38 cellular contexts compared by ENCODE assay signal in the genomic region with DNA sequence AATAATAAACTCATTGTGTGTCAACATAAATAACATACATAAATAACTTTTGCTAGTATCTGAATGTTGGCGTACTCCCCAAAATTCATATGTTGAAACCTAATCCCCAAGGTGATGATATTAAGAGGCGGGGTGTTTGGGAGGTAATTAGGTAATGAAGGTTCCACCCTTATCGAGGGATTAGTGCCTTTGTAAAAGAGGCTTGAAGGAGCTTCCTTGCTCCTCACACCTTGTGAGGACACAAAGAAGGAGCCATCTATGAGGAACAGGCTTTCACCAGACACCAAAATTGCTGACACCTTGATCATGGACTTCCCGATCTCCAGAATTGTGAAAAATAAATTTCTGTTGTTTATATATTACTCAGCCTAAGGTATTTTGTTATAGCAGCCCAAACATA. TPM values are rescaled to one million over a fixed set of nuclear protein-coding genes. Genes with fewer than 3 reads are reported as not detected.
"Had no signal": no experiment of that assay in that cellular context is flagged by ENCODE, and none has a peak within 500 bp of the region (broad histone marks: within the 10 kb centered on the region; RNA-seq: fewer than 3 reads in every experiment).

No MANE protein-coding gene starts in this region.

- H3K4me3 Mint-ChIP-seq: activated B cell treated with CpG ODN at 0.5 μM for 24 hours; activated naive CD4-positive, alpha-beta T cell treated with anti-CD3 and anti-CD28 coated beads, Interleukin-2, amount 10 ng/mL, durations not matched to agents 7 days and 5 days; activated naive CD8-positive, alpha-beta T cell treated with anti-CD3 and anti-CD28 coated beads, Interleukin-2, amount 10 ng/mL, durations not matched to agents 7 days and 5 days; activated T-cell treated with anti-CD3 and anti-CD28 coated beads, Interleukin-2, amount 50 U/mL, for 24 hours; activated T-cell treated with anti-CD3 and anti-CD28 coated beads, Interleukin-2, amount 50 U/mL, for 72 hours; brain; central memory CD8-positive, alpha-beta T cell; dendritic cell treated with granulocyte-macrophage colony-stimulating factor and Interleukin-4, amounts not matched to agents 40 ng/mL and 50 ng/mL, for 4 days; endodermal cell; T-helper 17 cell; T-helper 2 cell treated with Interferon-gamma antibody and Interleukin-4, amounts not matched to agents 5 μg/mL and 100 μg/mL, for 36 hours had no signal

- H3K36me3 Mint-ChIP-seq: activated naive CD4-positive, alpha-beta T cell treated with anti-CD3 and anti-CD28 coated beads, Interleukin-2, amount 10 ng/mL, durations not matched to agents 7 days and 5 days; brain had no signal

- ATAC-seq: activated CD4-positive, CD25-positive, alpha-beta regulatory T cell treated with anti-CD3 and anti-CD28 coated beads, Interleukin-2, amount 50 U/mL, for 24 hours; activated naive CD4-positive, alpha-beta T cell treated with anti-CD3 and anti-CD28 coated beads, Interleukin-2, amount 50 U/mL, for 72 hours; activated T-cell treated with anti-CD3 and anti-CD28 coated beads, Interleukin-2, amount 50 U/mL, for 72 hours; gastroesophageal sphincter; heart right ventricle; T-helper 17 cell had no signal

- H3K27ac ChIP-seq: ascending aorta, coronary artery, dorsolateral prefrontal cortex, gastroesophageal sphincter, heart right ventricle, WERI-Rb-1 had no signal

- H3K9me3 Mint-ChIP-seq: activated B cell treated with CpG ODN at 0.5 μM for 24 hours; activated naive CD4-positive, alpha-beta T cell treated with anti-CD3 and anti-CD28 coated beads, Interleukin-2, amount 10 ng/mL, durations not matched to agents 7 days and 5 days; activated naive CD4-positive, alpha-beta T cell treated with anti-CD3 and anti-CD28 coated beads, Interleukin-2, amount 50 U/mL, for 72 hours; activated naive CD8-positive, alpha-beta T cell treated with anti-CD3 and anti-CD28 coated beads, Interleukin-2, amount 10 ng/mL, durations not matched to agents 7 days and 5 days; activated T-cell treated with anti-CD3 and anti-CD28 coated beads, Interleukin-2, amount 50 U/mL, for 24 hours; activated T-cell treated with anti-CD3 and anti-CD28 coated beads, Interleukin-2, amount 50 U/mL, for 72 hours; central memory CD8-positive, alpha-beta T cell; dendritic cell treated with granulocyte-macrophage colony-stimulating factor and Interleukin-4, amounts not matched to agents 40 ng/mL and 50 ng/mL, for 4 days; endodermal cell; T-helper 2 cell treated with Interferon-gamma antibody and Interleukin-4, amounts not matched to agents 5 μg/mL and 100 μg/mL, for 36 hours had no signal

- H3K4me1 Mint-ChIP-seq: brain had no signal

- H3K9me3 ChIP-seq: ascending aorta, esophagus squamous epithelium, gastroesophageal sphincter, heart right ventricle had no signal

- H3K4me1 ChIP-seq: ascending aorta, gastroesophageal sphincter, heart right ventricle had no signal

- H3K27me3 Mint-ChIP-seq: activated B cell treated with CpG ODN at 0.5 μM for 24 hours; activated naive CD8-positive, alpha-beta T cell treated with anti-CD3 and anti-CD28 coated beads, Interleukin-2, amount 10 ng/mL, durations not matched to agents 7 days and 5 days; activated T-cell treated with anti-CD3 and anti-CD28 coated beads, Interleukin-2, amount 50 U/mL, for 24 hours; central memory CD8-positive, alpha-beta T cell; T-helper 17 cell had no signal

- DNase-seq: activated B cell treated with CpG ODN at 0.5 μM for 24 hours; activated CD4-positive, alpha-beta T cell treated with anti-CD3 and anti-CD28 coated beads for 48 hours; activated CD4-positive, alpha-beta T cell treated with anti-CD3 and anti-CD28 coated beads, Interleukin-2, amount 50 U/mL, for 1 hour; activated CD4-positive, alpha-beta T cell treated with anti-CD3 and anti-CD28 coated beads, Interleukin-2, amount 50 U/mL, for 48 hours; activated CD8-positive, alpha-beta memory T cell treated with anti-CD3 and anti-CD28 coated beads, Interleukin-2, amount 50 U/mL, for 48 hours; activated gamma-delta T cell; activated naive CD4-positive, alpha-beta T cell; activated naive CD4-positive, alpha-beta T cell treated with anti-CD3 and anti-CD28 coated beads, Interleukin-2, amount 10 ng/mL, durations not matched to agents 7 days and 5 days; activated naive CD8-positive, alpha-beta T cell treated with anti-CD3 and anti-CD28 coated beads, Interleukin-2, amount 10 ng/mL, durations not matched to agents 7 days and 5 days; activated T-cell treated with anti-CD3 and anti-CD28 coated beads for 4 hours; activated T-cell treated with anti-CD3 and anti-CD28 coated beads, Interleukin-2, amount 50 U/mL, for 24 hours; activated T-cell treated with anti-CD3 and anti-CD28 coated beads, Interleukin-2, amount 50 U/mL, for 72 hours; dorsolateral prefrontal cortex; effector memory CD4-positive, alpha-beta T cell; endodermal cell; erythroblast; esophagus squamous epithelium; foreskin melanocyte; heart right ventricle; T-helper 1 cell; T-helper 17 cell; T1000; WERI-Rb-1 had no signal

- H3K4me3 ChIP-seq: ascending aorta, coronary artery, dorsolateral prefrontal cortex, esophagus squamous epithelium, gastroesophageal sphincter, heart right ventricle had no signal

- H3K27ac Mint-ChIP-seq: activated B cell treated with CpG ODN at 0.5 μM for 24 hours; activated naive CD4-positive, alpha-beta T cell treated with anti-CD3 and anti-CD28 coated beads, Interleukin-2, amount 10 ng/mL, durations not matched to agents 7 days and 5 days; activated naive CD4-positive, alpha-beta T cell treated with anti-CD3 and anti-CD28 coated beads, Interleukin-2, amount 50 U/mL, for 72 hours; activated naive CD8-positive, alpha-beta T cell treated with anti-CD3 and anti-CD28 coated beads, Interleukin-2, amount 10 ng/mL, durations not matched to agents 7 days and 5 days; activated T-cell treated with anti-CD3 and anti-CD28 coated beads, Interleukin-2, amount 50 U/mL, for 24 hours; activated T-cell treated with anti-CD3 and anti-CD28 coated beads, Interleukin-2, amount 50 U/mL, for 72 hours; brain; dendritic cell treated with granulocyte-macrophage colony-stimulating factor and Interleukin-4, amounts not matched to agents 40 ng/mL and 50 ng/mL, for 4 days; endodermal cell; T-helper 17 cell; T-helper 2 cell treated with Interferon-gamma antibody and Interleukin-4, amounts not matched to agents 5 μg/mL and 100 μg/mL, for 36 hours had no signal

- H3K27me3 ChIP-seq: ascending aorta, dorsolateral prefrontal cortex, esophagus squamous epithelium, gastroesophageal sphincter, heart right ventricle had no signal

- H3K36me3 ChIP-seq: ascending aorta, esophagus squamous epithelium, gastroesophageal sphincter, heart right ventricle, WERI-Rb-1 had no signal

RNA-seq across cellular contexts. Expression of gene CXCR5, which starts 33.9 kb away (rescaled TPM):
- total RNA-seq: ascending aorta, bronchial epithelial cell, cardiac septum, cerebellum, dorsolateral prefrontal cortex, fibroblast of lung, fibroblast of villous mesenchyme, glomerular endothelial cell had no signal
- polyA plus RNA-seq: fibroblast of lung had no signal
